ENCODE assay signal across 1 cellular context in genomic region chr21:45318556-45319341, GRCh38.
TF ChIP-seq lines count a peak whose summit lies in the region.

No MANE protein-coding gene starts in this region.

TF ChIP-seq in K562, 482 proteins besides CTCF, POLR2A, EP300 and RAD21 (continued from another document and continues in another):
- TF ChIP-seq BMI1 (IDR thresholded peaks at IDR 0.05; ENCODE audit: low read length): no peak
- no peak for TF ChIP-seq FOXA1 (IDR thresholded peaks at IDR 0.05; ENCODE audit: borderline replicate concordance)
- TF ChIP-seq HLTF (IDR thresholded peaks at IDR 0.05): no peak
- no peak for TF ChIP-seq RBM17 (IDR thresholded peaks at IDR 0.05; ENCODE audit: borderline replicate concordance, low read depth, low read length)
- TF ChIP-seq RFX7 (CRISPR knock-in tag; IDR thresholded peaks at IDR 0.05): no peak
- TF ChIP-seq NR2C1 (IDR thresholded peaks at IDR 0.05): peak; percentile 95
- TF ChIP-seq NR2C1 (tag; IDR thresholded peaks at IDR 0.05): peak; percentile 97
- TF ChIP-seq, protein P1, sequence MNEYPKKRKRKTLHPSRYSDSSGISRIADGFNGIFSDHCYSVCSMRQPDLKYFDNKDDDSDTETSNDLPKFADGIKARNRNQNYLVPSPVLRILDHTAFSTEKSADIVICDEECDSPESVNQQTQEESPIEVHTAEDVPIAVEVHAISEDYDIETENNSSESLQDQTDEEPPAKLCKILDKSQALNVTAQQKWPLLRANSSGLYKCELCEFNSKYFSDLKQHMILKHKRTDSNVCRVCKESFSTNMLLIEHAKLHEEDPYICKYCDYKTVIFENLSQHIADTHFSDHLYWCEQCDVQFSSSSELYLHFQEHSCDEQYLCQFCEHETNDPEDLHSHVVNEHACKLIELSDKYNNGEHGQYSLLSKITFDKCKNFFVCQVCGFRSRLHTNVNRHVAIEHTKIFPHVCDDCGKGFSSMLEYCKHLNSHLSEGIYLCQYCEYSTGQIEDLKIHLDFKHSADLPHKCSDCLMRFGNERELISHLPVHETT (CRISPR knock-in tag; conservative IDR thresholded peaks at IDR 0.05 in 1 of 2, IDR thresholded peaks at IDR 0.05 in 1 of 2): no peak
- TF ChIP-seq, protein P2, sequence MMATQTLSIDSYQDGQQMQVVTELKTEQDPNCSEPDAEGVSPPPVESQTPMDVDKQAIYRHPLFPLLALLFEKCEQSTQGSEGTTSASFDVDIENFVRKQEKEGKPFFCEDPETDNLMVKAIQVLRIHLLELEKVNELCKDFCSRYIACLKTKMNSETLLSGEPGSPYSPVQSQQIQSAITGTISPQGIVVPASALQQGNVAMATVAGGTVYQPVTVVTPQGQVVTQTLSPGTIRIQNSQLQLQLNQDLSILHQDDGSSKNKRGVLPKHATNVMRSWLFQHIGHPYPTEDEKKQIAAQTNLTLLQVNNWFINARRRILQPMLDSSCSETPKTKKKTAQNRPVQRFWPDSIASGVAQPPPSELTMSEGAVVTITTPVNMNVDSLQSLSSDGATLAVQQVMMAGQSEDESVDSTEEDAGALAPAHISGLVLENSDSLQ (IDR thresholded peaks at IDR 0.05): peak; percentile 45; the same call in 1 of the 2 replicates
- no peak for TF ChIP-seq TBP (optimal IDR thresholded peaks at IDR 0.05; ENCODE audit: low read depth, low read length)
- no peak for TF ChIP-seq ZNF197 (CRISPR knock-in tag; IDR thresholded peaks at IDR 0.05; ENCODE audit: low read depth)
- peak; percentile 54; the same call in 1 of the 2 replicates for TF ChIP-seq GABPB1 (CRISPR knock-in tag; IDR thresholded peaks at IDR 0.05)
- TF ChIP-seq, protein P3, sequence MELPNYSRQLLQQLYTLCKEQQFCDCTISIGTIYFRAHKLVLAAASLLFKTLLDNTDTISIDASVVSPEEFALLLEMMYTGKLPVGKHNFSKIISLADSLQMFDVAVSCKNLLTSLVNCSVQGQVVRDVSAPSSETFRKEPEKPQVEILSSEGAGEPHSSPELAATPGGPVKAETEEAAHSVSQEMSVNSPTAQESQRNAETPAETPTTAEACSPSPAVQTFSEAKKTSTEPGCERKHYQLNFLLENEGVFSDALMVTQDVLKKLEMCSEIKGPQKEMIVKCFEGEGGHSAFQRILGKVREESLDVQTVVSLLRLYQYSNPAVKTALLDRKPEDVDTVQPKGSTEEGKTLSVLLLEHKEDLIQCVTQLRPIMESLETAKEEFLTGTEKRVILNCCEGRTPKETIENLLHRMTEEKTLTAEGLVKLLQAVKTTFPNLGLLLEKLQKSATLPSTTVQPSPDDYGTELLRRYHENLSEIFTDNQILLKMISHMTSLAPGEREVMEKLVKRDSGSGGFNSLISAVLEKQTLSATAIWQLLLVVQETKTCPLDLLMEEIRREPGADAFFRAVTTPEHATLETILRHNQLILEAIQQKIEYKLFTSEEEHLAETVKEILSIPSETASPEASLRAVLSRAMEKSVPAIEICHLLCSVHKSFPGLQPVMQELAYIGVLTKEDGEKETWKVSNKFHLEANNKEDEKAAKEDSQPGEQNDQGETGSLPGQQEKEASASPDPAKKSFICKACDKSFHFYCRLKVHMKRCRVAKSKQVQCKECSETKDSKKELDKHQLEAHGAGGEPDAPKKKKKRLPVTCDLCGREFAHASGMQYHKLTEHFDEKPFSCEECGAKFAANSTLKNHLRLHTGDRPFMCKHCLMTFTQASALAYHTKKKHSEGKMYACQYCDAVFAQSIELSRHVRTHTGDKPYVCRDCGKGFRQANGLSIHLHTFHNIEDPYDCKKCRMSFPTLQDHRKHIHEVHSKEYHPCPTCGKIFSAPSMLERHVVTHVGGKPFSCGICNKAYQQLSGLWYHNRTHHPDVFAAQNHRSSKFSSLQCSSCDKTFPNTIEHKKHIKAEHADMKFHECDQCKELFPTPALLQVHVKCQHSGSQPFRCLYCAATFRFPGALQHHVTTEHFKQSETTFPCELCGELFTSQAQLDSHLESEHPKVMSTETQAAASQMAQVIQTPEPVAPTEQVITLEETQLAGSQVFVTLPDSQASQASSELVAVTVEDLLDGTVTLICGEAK (IDR thresholded peaks at IDR 0.05): peak; percentile 74
- TF ChIP-seq, protein P3 (CRISPR knock-in tag; IDR thresholded peaks at IDR 0.05): no peak; the same call in 1 of the 2 replicates
- TF ChIP-seq RBFOX2 (IDR thresholded peaks at IDR 0.05; ENCODE audit: low read depth, low read length): peak; percentile 46
- TF ChIP-seq MGA (IDR thresholded peaks at IDR 0.05): no peak
- no peak for TF ChIP-seq SNIP1 (IDR thresholded peaks at IDR 0.05; ENCODE audit: low read depth)
- TF ChIP-seq MIER1 (IDR thresholded peaks at IDR 0.05; ENCODE audit: low read depth): no peak
- no peak for TF ChIP-seq GATAD2A (IDR thresholded peaks at IDR 0.05)
- no peak for TF ChIP-seq CHAMP1 (IDR thresholded peaks at IDR 0.05)
- TF ChIP-seq RBBP5 (IDR thresholded peaks at IDR 0.05; ENCODE audit: borderline replicate concordance, insufficient read depth, low read length, poor library complexity, severe bottlenecking): peak; percentile 44
- TF ChIP-seq ZBTB1 (CRISPR knock-in tag; IDR thresholded peaks at IDR 0.05; ENCODE audit: borderline replicate concordance, low read depth): 0 out of 2 replicates have a peak, but pooled peaks have one; percentile 23
- peak; percentile 26; the same call in 1 of the 2 replicates for TF ChIP-seq NFE2 (IDR thresholded peaks at IDR 0.05; ENCODE audit: low read depth)
- no peak for TF ChIP-seq U2AF1 (optimal IDR thresholded peaks at IDR 0.05; ENCODE audit: low read depth, low read length)
- TF ChIP-seq ATF3 (IDR thresholded peaks at IDR 0.05): peak; percentile 75
- TF ChIP-seq ATF3 (CRISPR knock-in tag; conservative IDR thresholded peaks at IDR 0.05): peak; percentile 70; the same call in 1 of the 2 replicates
- TF ChIP-seq POLR2B (IDR thresholded peaks at IDR 0.05; ENCODE audit: low read depth, partially characterized antibody): no peak
- no peak for TF ChIP-seq TFAM (CRISPR knock-in tag; conservative IDR thresholded peaks at IDR 0.05)
- TF ChIP-seq PHTF2 (CRISPR knock-in tag; IDR thresholded peaks at IDR 0.05): no peak
- no peak for TF ChIP-seq HCFC1 (IDR thresholded peaks at IDR 0.05; ENCODE audit: low read depth, low read length)
- TF ChIP-seq ZNF766 (CRISPR knock-in tag; conservative IDR thresholded peaks at IDR 0.05): no peak
